Comparison of ENCODE assay signal across 2 cellular contexts in genomic region chr13:111122056-111122455, GRCh38.
TF ChIP-seq lines count a peak whose summit lies in the region.

No MANE protein-coding gene starts in this region.

TF ChIP-seq in IMR-90, 13 proteins besides CTCF, POLR2A, EP300 and RAD21 (continued from another document):
- TF ChIP-seq RFX5 (IDR thresholded peaks at IDR 0.05; ENCODE audit: low read depth, low read length): no peak
- no peak for TF ChIP-seq MXI1 (IDR thresholded peaks at IDR 0.05; ENCODE audit: borderline replicate concordance, low read depth, low read length)
- TF ChIP-seq, protein P1, sequence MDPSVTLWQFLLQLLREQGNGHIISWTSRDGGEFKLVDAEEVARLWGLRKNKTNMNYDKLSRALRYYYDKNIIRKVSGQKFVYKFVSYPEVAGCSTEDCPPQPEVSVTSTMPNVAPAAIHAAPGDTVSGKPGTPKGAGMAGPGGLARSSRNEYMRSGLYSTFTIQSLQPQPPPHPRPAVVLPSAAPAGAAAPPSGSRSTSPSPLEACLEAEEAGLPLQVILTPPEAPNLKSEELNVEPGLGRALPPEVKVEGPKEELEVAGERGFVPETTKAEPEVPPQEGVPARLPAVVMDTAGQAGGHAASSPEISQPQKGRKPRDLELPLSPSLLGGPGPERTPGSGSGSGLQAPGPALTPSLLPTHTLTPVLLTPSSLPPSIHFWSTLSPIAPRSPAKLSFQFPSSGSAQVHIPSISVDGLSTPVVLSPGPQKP (IDR thresholded peaks at IDR 0.05; ENCODE audit: borderline replicate concordance, low read depth, low read length): no peak
- no peak for TF ChIP-seq CEBPB (IDR thresholded peaks at IDR 0.05; ENCODE audit: low read depth, low read length)
- no peak for TF ChIP-seq BHLHE40 (IDR thresholded peaks at IDR 0.05; ENCODE audit: low read depth, low read length)
- no peak for TF ChIP-seq MAZ (IDR thresholded peaks at IDR 0.05; ENCODE audit: borderline replicate concordance, low read depth, low read length)
- TF ChIP-seq CHD1 (IDR thresholded peaks at IDR 0.05; ENCODE audit: low read depth, low read length): no peak

TF ChIP-seq in WTC11, 78 proteins besides CTCF, POLR2A, EP300 and RAD21 (continued from another document):
- TF ChIP-seq, protein P2, sequence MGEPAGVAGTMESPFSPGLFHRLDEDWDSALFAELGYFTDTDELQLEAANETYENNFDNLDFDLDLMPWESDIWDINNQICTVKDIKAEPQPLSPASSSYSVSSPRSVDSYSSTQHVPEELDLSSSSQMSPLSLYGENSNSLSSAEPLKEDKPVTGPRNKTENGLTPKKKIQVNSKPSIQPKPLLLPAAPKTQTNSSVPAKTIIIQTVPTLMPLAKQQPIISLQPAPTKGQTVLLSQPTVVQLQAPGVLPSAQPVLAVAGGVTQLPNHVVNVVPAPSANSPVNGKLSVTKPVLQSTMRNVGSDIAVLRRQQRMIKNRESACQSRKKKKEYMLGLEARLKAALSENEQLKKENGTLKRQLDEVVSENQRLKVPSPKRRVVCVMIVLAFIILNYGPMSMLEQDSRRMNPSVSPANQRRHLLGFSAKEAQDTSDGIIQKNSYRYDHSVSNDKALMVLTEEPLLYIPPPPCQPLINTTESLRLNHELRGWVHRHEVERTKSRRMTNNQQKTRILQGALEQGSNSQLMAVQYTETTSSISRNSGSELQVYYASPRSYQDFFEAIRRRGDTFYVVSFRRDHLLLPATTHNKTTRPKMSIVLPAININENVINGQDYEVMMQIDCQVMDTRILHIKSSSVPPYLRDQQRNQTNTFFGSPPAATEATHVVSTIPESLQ (CRISPR knock-in tag; IDR thresholded peaks at IDR 0.05): no peak
- TF ChIP-seq ERG (CRISPR knock-in tag; IDR thresholded peaks at IDR 0.05): no peak
- TF ChIP-seq GABPB1 (CRISPR knock-in tag; IDR thresholded peaks at IDR 0.05): no peak
- TF ChIP-seq TP53 (CRISPR knock-in tag; IDR thresholded peaks at IDR 0.05): no peak
- no peak for TF ChIP-seq ZNF138 (CRISPR knock-in tag; conservative IDR thresholded peaks at IDR 0.05)
- no peak for TF ChIP-seq IRF2 (CRISPR knock-in tag; IDR thresholded peaks at IDR 0.05; ENCODE audit: borderline replicate concordance, low read depth)
- TF ChIP-seq NR3C1 (CRISPR knock-in tag; conservative IDR thresholded peaks at IDR 0.05; ENCODE audit: low read depth): no peak
- no peak for TF ChIP-seq KAT7 (CRISPR knock-in tag; IDR thresholded peaks at IDR 0.05; ENCODE audit: borderline replicate concordance)
- TF ChIP-seq NR2C2 (CRISPR knock-in tag; IDR thresholded peaks at IDR 0.05): no peak
- TF ChIP-seq USF2 (CRISPR knock-in tag; IDR thresholded peaks at IDR 0.05): no peak
- TF ChIP-seq, protein P3, sequence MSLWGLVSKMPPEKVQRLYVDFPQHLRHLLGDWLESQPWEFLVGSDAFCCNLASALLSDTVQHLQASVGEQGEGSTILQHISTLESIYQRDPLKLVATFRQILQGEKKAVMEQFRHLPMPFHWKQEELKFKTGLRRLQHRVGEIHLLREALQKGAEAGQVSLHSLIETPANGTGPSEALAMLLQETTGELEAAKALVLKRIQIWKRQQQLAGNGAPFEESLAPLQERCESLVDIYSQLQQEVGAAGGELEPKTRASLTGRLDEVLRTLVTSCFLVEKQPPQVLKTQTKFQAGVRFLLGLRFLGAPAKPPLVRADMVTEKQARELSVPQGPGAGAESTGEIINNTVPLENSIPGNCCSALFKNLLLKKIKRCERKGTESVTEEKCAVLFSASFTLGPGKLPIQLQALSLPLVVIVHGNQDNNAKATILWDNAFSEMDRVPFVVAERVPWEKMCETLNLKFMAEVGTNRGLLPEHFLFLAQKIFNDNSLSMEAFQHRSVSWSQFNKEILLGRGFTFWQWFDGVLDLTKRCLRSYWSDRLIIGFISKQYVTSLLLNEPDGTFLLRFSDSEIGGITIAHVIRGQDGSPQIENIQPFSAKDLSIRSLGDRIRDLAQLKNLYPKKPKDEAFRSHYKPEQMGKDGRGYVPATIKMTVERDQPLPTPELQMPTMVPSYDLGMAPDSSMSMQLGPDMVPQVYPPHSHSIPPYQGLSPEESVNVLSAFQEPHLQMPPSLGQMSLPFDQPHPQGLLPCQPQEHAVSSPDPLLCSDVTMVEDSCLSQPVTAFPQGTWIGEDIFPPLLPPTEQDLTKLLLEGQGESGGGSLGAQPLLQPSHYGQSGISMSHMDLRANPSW (CRISPR knock-in tag; conservative IDR thresholded peaks at IDR 0.05; ENCODE audit: low read depth): no peak
- TF ChIP-seq, protein P4, sequence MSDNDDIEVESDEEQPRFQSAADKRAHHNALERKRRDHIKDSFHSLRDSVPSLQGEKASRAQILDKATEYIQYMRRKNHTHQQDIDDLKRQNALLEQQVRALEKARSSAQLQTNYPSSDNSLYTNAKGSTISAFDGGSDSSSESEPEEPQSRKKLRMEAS (CRISPR knock-in tag; IDR thresholded peaks at IDR 0.05): no peak
- TF ChIP-seq HMGA2 (CRISPR knock-in tag; IDR thresholded peaks at IDR 0.05): no peak
- TF ChIP-seq JUN (CRISPR knock-in tag; IDR thresholded peaks at IDR 0.05): no peak
- no peak for TF ChIP-seq MXD4 (CRISPR knock-in tag; IDR thresholded peaks at IDR 0.05; ENCODE audit: borderline replicate concordance)
- TF ChIP-seq ELF4 (CRISPR knock-in tag; IDR thresholded peaks at IDR 0.05; ENCODE audit: low read depth): no peak
- TF ChIP-seq OVOL2 (CRISPR knock-in tag; IDR thresholded peaks at IDR 0.05; ENCODE audit: borderline replicate concordance): no peak
